ENCODE assay signal across 13 cellular contexts in genomic region chr1:22325531-22326371, GRCh38.
"Had no signal": no experiment of that assay in that cellular context is flagged by ENCODE, and none has a peak within 500 bp of the region (broad histone marks: within the 10 kb centered on the region; RNA-seq: fewer than 3 reads in every experiment).

No MANE protein-coding gene starts in this region.

- H3K27ac ChIP-seq: colonic mucosa, neutrophil, suprapubic skin had no signal

- H3K36me3 Mint-ChIP-seq: activated naive CD4-positive, alpha-beta T cell treated with anti-CD3 and anti-CD28 coated beads, Interleukin-2, amount 10 ng/mL, durations not matched to agents 7 days and 5 days; stimulated activated effector memory CD8-positive, alpha-beta T cell treated with anti-CD3 and anti-CD28 coated beads, Interleukin-12 subunit alpha, Interleukin-12 subunit beta, amount 100 ng/mL, for 72 hours had no signal

- H3K27me3 Mint-ChIP-seq: activated CD4-positive, alpha-beta T cell treated with anti-CD3 and anti-CD28 coated beads for 36 hours had no signal

- H3K4me3 Mint-ChIP-seq: activated CD4-positive, alpha-beta T cell treated with anti-CD3 and anti-CD28 coated beads for 36 hours; activated CD8-positive, alpha-beta T cell treated with anti-CD3 and anti-CD28 coated beads, Interleukin-2, amount 10 ng/mL, durations not matched to agents 7 days and 5 days; activated naive CD4-positive, alpha-beta T cell treated with anti-CD3 and anti-CD28 coated beads, Interleukin-2, amount 10 ng/mL, durations not matched to agents 7 days and 5 days; stimulated activated effector memory CD8-positive, alpha-beta T cell treated with anti-CD3 and anti-CD28 coated beads, Interleukin-12 subunit alpha, Interleukin-12 subunit beta, amount 100 ng/mL, for 72 hours had no signal

- H3K4me3 ChIP-seq: colonic mucosa, suprapubic skin had no signal

- H3K4me1 ChIP-seq: colonic mucosa, suprapubic skin had no signal

- H3K27ac Mint-ChIP-seq: activated CD4-positive, alpha-beta T cell treated with anti-CD3 and anti-CD28 coated beads for 36 hours; activated CD8-positive, alpha-beta T cell treated with anti-CD3 and anti-CD28 coated beads, Interleukin-2, amount 10 ng/mL, durations not matched to agents 7 days and 5 days; activated naive CD4-positive, alpha-beta T cell treated with anti-CD3 and anti-CD28 coated beads, Interleukin-2, amount 10 ng/mL, durations not matched to agents 7 days and 5 days; activated T-helper 2 cell treated with anti-CD3 and anti-CD28 coated beads, Interferon-gamma antibody, Interleukin-2, Interleukin-4, amounts not matched to agents 10 μg/mL and 5 μg/mL and 100 μg/mL, durations not matched to agents 14 hours and 24 hours and 36 hours; stimulated activated effector memory CD8-positive, alpha-beta T cell treated with anti-CD3 and anti-CD28 coated beads, Interleukin-12 subunit alpha, Interleukin-12 subunit beta, amount 100 ng/mL, for 72 hours had no signal

- H3K27me3 ChIP-seq: colonic mucosa, suprapubic skin had no signal

- H3K9me3 ChIP-seq: colonic mucosa, neutrophil, suprapubic skin had no signal

- ATAC-seq: activated CD4-positive, alpha-beta T cell treated with anti-CD3 and anti-CD28 coated beads for 36 hours; activated CD8-positive, alpha-beta T cell treated with anti-CD3 and anti-CD28 coated beads, Interleukin-2, amount 10 ng/mL, durations not matched to agents 7 days and 5 days; stimulated activated effector memory CD8-positive, alpha-beta T cell treated with anti-CD3 and anti-CD28 coated beads, Interleukin-12 subunit alpha, Interleukin-12 subunit beta, amount 100 ng/mL, for 72 hours had no signal

- H3K36me3 ChIP-seq: colonic mucosa, neutrophil, suprapubic skin had no signal

- H3K9me3 Mint-ChIP-seq: activated naive CD4-positive, alpha-beta T cell treated with anti-CD3 and anti-CD28 coated beads, Interleukin-2, amount 10 ng/mL, durations not matched to agents 7 days and 5 days; activated T-helper 2 cell treated with anti-CD3 and anti-CD28 coated beads, Interferon-gamma antibody, Interleukin-2, Interleukin-4, amounts not matched to agents 10 μg/mL and 5 μg/mL and 100 μg/mL, durations not matched to agents 14 hours and 24 hours and 36 hours; stimulated activated effector memory CD8-positive, alpha-beta T cell treated with anti-CD3 and anti-CD28 coated beads, Interleukin-12 subunit alpha, Interleukin-12 subunit beta, amount 100 ng/mL, for 72 hours had no signal

- DNase-seq: activated CD4-positive, alpha-beta T cell treated with anti-CD3 and anti-CD28 coated beads for 36 hours; activated CD8-positive, alpha-beta T cell treated with anti-CD3 and anti-CD28 coated beads, Interleukin-2, amount 10 ng/mL, durations not matched to agents 7 days and 5 days; activated naive CD4-positive, alpha-beta T cell treated with anti-CD3 and anti-CD28 coated beads, Interleukin-2, amount 10 ng/mL, durations not matched to agents 7 days and 5 days; colonic mucosa; effector memory CD4-positive, alpha-beta T cell; erythroblast; kidney glomerular epithelial cell; midbrain; right cardiac atrium had no signal

- H3K4me1 Mint-ChIP-seq: activated CD4-positive, alpha-beta T cell treated with anti-CD3 and anti-CD28 coated beads for 36 hours; activated naive CD4-positive, alpha-beta T cell treated with anti-CD3 and anti-CD28 coated beads, Interleukin-2, amount 10 ng/mL, durations not matched to agents 7 days and 5 days; stimulated activated effector memory CD8-positive, alpha-beta T cell treated with anti-CD3 and anti-CD28 coated beads, Interleukin-12 subunit alpha, Interleukin-12 subunit beta, amount 100 ng/mL, for 72 hours had no signal
